Comparison of ENCODE assay signal across 1 cellular context in genomic region chr10:88114368-88114767, GRCh38.
A peak's percentile ranks its signal among the peaks of the same experiment; 100 is the strongest.
TF ChIP-seq lines count a peak whose summit lies in the region.

No MANE protein-coding gene starts in this region.

TF ChIP-seq in HepG2, 621 proteins besides CTCF, POLR2A, EP300 and RAD21 (continued from another document):
- TF ChIP-seq ZGPAT (CRISPR knock-in tag; IDR thresholded peaks at IDR 0.05) = peak; percentile 34; the same call in 1 of the 2 replicates
- no peak for TF ChIP-seq GTF2F1 (IDR thresholded peaks at IDR 0.05; ENCODE audit: low read length)
- TF ChIP-seq ZNF740 (CRISPR knock-in tag; IDR thresholded peaks at IDR 0.05) = no peak
- TF ChIP-seq GABPB1 (CRISPR knock-in tag; IDR thresholded peaks at IDR 0.05) = peak; percentile 69
- TF ChIP-seq ZNF549 (CRISPR knock-in tag; IDR thresholded peaks at IDR 0.05) = no peak
- TF ChIP-seq ERF (CRISPR knock-in tag; IDR thresholded peaks at IDR 0.05) = 0 out of 2 replicates have a peak, but pooled peaks have one; percentile 26
- TF ChIP-seq, protein P1, sequence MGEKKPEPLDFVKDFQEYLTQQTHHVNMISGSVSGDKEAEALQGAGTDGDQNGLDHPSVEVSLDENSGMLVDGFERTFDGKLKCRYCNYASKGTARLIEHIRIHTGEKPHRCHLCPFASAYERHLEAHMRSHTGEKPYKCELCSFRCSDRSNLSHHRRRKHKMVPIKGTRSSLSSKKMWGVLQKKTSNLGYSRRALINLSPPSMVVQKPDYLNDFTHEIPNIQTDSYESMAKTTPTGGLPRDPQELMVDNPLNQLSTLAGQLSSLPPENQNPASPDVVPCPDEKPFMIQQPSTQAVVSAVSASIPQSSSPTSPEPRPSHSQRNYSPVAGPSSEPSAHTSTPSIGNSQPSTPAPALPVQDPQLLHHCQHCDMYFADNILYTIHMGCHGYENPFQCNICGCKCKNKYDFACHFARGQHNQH (CRISPR knock-in tag; IDR thresholded peaks at IDR 0.05) = peak; percentile 28; the same call in 1 of the 2 replicates
- 0 out of 2 replicates have a peak, but pooled peaks have one; percentile 30 for TF ChIP-seq MIXL1 (CRISPR knock-in tag; IDR thresholded peaks at IDR 0.05)
- 0 out of 4 replicates have a peak, but pooled peaks of 1 of the 2 experiments have one; percentile 26 for TF ChIP-seq KLF16 (CRISPR knock-in tag; IDR thresholded peaks at IDR 0.05)
- no peak for TF ChIP-seq GABPA (IDR thresholded peaks at IDR 0.05; ENCODE audit: low read depth, low read length)
- peak; percentile 72 for TF ChIP-seq GABPA (CRISPR knock-in tag; IDR thresholded peaks at IDR 0.05; ENCODE audit: low read depth)
- peak; percentile 88 for TF ChIP-seq STAG1 (CRISPR knock-in tag; IDR thresholded peaks at IDR 0.05)
- TF ChIP-seq ZNF574 (CRISPR knock-in tag; IDR thresholded peaks at IDR 0.05) = 0 out of 2 replicates have a peak, but pooled peaks have one; percentile 32
- TF ChIP-seq PITX1 (CRISPR knock-in tag; IDR thresholded peaks at IDR 0.05) = 0 out of 2 replicates have a peak, but pooled peaks have one; percentile 43
- TF ChIP-seq ZNF598 (CRISPR knock-in tag; IDR thresholded peaks at IDR 0.05; ENCODE audit: borderline replicate concordance) = no peak
- TF ChIP-seq RXRB (CRISPR knock-in tag; IDR thresholded peaks at IDR 0.05; ENCODE audit: borderline replicate concordance) = 0 out of 2 replicates have a peak, but pooled peaks have one; percentile 14
- no peak for TF ChIP-seq IKZF4 (CRISPR knock-in tag; IDR thresholded peaks at IDR 0.05; ENCODE audit: borderline replicate concordance, low read depth, not compliant biosample characterization)
- peak; percentile 35; the same call in 1 of the 2 replicates for TF ChIP-seq ZFP91 (CRISPR knock-in tag; IDR thresholded peaks at IDR 0.05; ENCODE audit: borderline replicate concordance)
- 0 out of 2 replicates have a peak, but pooled peaks have one; percentile 22 for TF ChIP-seq ZNF205 (CRISPR knock-in tag; IDR thresholded peaks at IDR 0.05)
- 0 out of 2 replicates have a peak, but pooled peaks have one; percentile 11 for TF ChIP-seq SOX5 (CRISPR knock-in tag; IDR thresholded peaks at IDR 0.05; ENCODE audit: borderline replicate concordance)
- TF ChIP-seq TMF1 (CRISPR knock-in tag; IDR thresholded peaks at IDR 0.05; ENCODE audit: low read depth) = no peak
- no peak for TF ChIP-seq ZNF510 (CRISPR knock-in tag; IDR thresholded peaks at IDR 0.05; ENCODE audit: low read depth)
- peak; percentile 61; the same call in 1 of the 2 replicates for TF ChIP-seq CBX5 (CRISPR knock-in tag; IDR thresholded peaks at IDR 0.05; ENCODE audit: borderline replicate concordance)
- TF ChIP-seq SALL1 (CRISPR knock-in tag; IDR thresholded peaks at IDR 0.05) = peak; percentile 39; the same call in 1 of the 2 replicates
- no peak for TF ChIP-seq HHEX (CRISPR knock-in tag; IDR thresholded peaks at IDR 0.05)
- TF ChIP-seq WIZ (CRISPR knock-in tag; IDR thresholded peaks at IDR 0.05) = 0 out of 2 replicates have a peak, but pooled peaks have one; percentile 31
- TF ChIP-seq XRCC5 (optimal IDR thresholded peaks at IDR 0.05; ENCODE audit: low read length) = peak; percentile 50
- TF ChIP-seq MYNN (CRISPR knock-in tag; IDR thresholded peaks at IDR 0.05; ENCODE audit: low read depth) = no peak
- 0 out of 2 replicates have a peak, but pooled peaks have one; percentile 17 for TF ChIP-seq GATAD2A (CRISPR knock-in tag; IDR thresholded peaks at IDR 0.05)
- TF ChIP-seq, protein P2, sequence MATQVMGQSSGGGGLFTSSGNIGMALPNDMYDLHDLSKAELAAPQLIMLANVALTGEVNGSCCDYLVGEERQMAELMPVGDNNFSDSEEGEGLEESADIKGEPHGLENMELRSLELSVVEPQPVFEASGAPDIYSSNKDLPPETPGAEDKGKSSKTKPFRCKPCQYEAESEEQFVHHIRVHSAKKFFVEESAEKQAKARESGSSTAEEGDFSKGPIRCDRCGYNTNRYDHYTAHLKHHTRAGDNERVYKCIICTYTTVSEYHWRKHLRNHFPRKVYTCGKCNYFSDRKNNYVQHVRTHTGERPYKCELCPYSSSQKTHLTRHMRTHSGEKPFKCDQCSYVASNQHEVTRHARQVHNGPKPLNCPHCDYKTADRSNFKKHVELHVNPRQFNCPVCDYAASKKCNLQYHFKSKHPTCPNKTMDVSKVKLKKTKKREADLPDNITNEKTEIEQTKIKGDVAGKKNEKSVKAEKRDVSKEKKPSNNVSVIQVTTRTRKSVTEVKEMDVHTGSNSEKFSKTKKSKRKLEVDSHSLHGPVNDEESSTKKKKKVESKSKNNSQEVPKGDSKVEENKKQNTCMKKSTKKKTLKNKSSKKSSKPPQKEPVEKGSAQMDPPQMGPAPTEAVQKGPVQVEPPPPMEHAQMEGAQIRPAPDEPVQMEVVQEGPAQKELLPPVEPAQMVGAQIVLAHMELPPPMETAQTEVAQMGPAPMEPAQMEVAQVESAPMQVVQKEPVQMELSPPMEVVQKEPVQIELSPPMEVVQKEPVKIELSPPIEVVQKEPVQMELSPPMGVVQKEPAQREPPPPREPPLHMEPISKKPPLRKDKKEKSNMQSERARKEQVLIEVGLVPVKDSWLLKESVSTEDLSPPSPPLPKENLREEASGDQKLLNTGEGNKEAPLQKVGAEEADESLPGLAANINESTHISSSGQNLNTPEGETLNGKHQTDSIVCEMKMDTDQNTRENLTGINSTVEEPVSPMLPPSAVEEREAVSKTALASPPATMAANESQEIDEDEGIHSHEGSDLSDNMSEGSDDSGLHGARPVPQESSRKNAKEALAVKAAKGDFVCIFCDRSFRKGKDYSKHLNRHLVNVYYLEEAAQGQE (IDR thresholded peaks at IDR 0.05; ENCODE audit: borderline replicate concordance in 1 of 2, low read depth in 1 of 2, low read length in 2 of 2) = no peak
- TF ChIP-seq HMGXB4 (CRISPR knock-in tag; IDR thresholded peaks at IDR 0.05; ENCODE audit: borderline replicate concordance in 1 of 2, low read depth in 1 of 2) = peak; percentile 19 to 44; a peak in 1 of 4 replicates
- TF ChIP-seq SAP130 (CRISPR knock-in tag; IDR thresholded peaks at IDR 0.05; ENCODE audit: low read depth) = peak; percentile 37; the same call in 1 of the 2 replicates
- 0 out of 2 replicates have a peak, but pooled peaks have one; percentile 21 for TF ChIP-seq FOXC1 (CRISPR knock-in tag; IDR thresholded peaks at IDR 0.05; ENCODE audit: borderline replicate concordance)
- peak; percentile 96 for TF ChIP-seq SMC3 (IDR thresholded peaks at IDR 0.05; ENCODE audit: low read length)
- TF ChIP-seq ZFX (CRISPR knock-in tag; IDR thresholded peaks at IDR 0.05; ENCODE audit: low read depth) = 0 out of 2 replicates have a peak, but pooled peaks have one; percentile 22
- peak; percentile 66; the same call in 1 of the 2 replicates for TF ChIP-seq ZNF644 (CRISPR knock-in tag; IDR thresholded peaks at IDR 0.05; ENCODE audit: low read depth)
